16 cellular contexts compared by ENCODE assay signal in genomic region chr10:47030191-47030698, GRCh38.
DNase-seq lines count a peak whose midpoint lies in the region; TF ChIP-seq lines count a peak whose summit lies in the region.
"Had no signal": no experiment of that assay in that cellular context is flagged by ENCODE, and none has a peak within 500 bp of the region (broad histone marks: within the 10 kb centered on the region; RNA-seq: fewer than 3 reads in every experiment).

No MANE protein-coding gene starts in this region.

- CTCF ChIA-PET in Calu3 (lab: Charles Lee), result no interaction called here

- H3K4me3 Mint-ChIP-seq in mesothelial cell of epicardium (no peak overlapping the region), Calu3 (ENCODE audit: low read depth, unreplicated experiment) (no peak overlapping the region)
- H3K4me3 Mint-ChIP-seq: CD14-positive monocyte; central memory CD8-positive, alpha-beta T cell; stimulated activated naive CD8-positive, alpha-beta T cell treated with anti-CD3 and anti-CD28 coated beads, Interleukin-15, Interleukin-2, amounts not matched to agents 100 ng/mL and 50 ng/mL, for 24 hours had no signal

- no TSS peak for BruUV-seq in Calu3 (replicated peaks; lab: Mats Ljungman, UMichigan)

- H3K4me1 Mint-ChIP-seq in mesothelial cell of epicardium (no peaks in the 10 kb centered on the region), Calu3 (ENCODE audit: low read depth, unreplicated experiment) (no peaks in the 10 kb centered on the region)
- H3K4me1 Mint-ChIP-seq: CD14-positive monocyte; central memory CD8-positive, alpha-beta T cell had no signal

- H3K27me3 Mint-ChIP-seq in mesothelial cell of epicardium (ENCODE audit: low read depth) (peaks cover 6% of the 10 kb centered on the region), Calu3 (ENCODE audit: unreplicated experiment) (peaks cover 72% of the 10 kb centered on the region)
- H3K27me3 Mint-ChIP-seq: central memory CD8-positive, alpha-beta T cell; stimulated activated naive CD8-positive, alpha-beta T cell treated with anti-CD3 and anti-CD28 coated beads, Interleukin-15, Interleukin-2, amounts not matched to agents 100 ng/mL and 50 ng/mL, for 24 hours had no signal

- TF ChIP-seq CTCF in coronary artery (IDR thresholded peaks at IDR 0.05), result no peak
- no peak for TF ChIP-seq CTCF in mesothelial cell of epicardium (IDR thresholded peaks at IDR 0.05; ENCODE audit: unreplicated experiment)
- no peak for TF ChIP-seq CTCF in thyroid gland (IDR thresholded peaks at IDR 0.05)
- TF ChIP-seq CTCF in Calu3 (IDR thresholded peaks at IDR 0.05; ENCODE audit: unreplicated experiment), result no peak

- H3K27me3 ChIP-seq in thyroid gland, result no peaks in the 10 kb centered on the region
- H3K27me3 ChIP-seq: vagina had no signal

- no peak for TF ChIP-seq POLR2A in thyroid gland (IDR thresholded peaks at IDR 0.05)

- no peaks in the 10 kb centered on the region for H3K36me3 ChIP-seq in thyroid gland
- H3K36me3 ChIP-seq: vagina had no signal

- H3K9me3 Mint-ChIP-seq in mesothelial cell of epicardium (no peaks in the 10 kb centered on the region), Calu3 (ENCODE audit: low read depth, unreplicated experiment) (no peaks in the 10 kb centered on the region)
- H3K9me3 Mint-ChIP-seq: central memory CD8-positive, alpha-beta T cell; stimulated activated naive CD8-positive, alpha-beta T cell treated with anti-CD3 and anti-CD28 coated beads, Interleukin-15, Interleukin-2, amounts not matched to agents 100 ng/mL and 50 ng/mL, for 24 hours had no signal

- H3K4me1 ChIP-seq in thyroid gland, result peaks cover 0 to 5% of the 10 kb centered on the region in 2 donors
- H3K4me1 ChIP-seq: vagina had no signal

- H3K4me3 ChIP-seq in coronary artery (no peak overlapping the region), thyroid gland (replicated peaks in 1 of 3) (no peak overlapping the region)
- H3K4me3 ChIP-seq: vagina had no signal

- peak; percentile 33 for DNase-seq in activated effector memory CD4-positive, alpha-beta T cell treated with anti-CD3 and anti-CD28 coated beads, Interleukin-2, amount 50 U/mL, for 16 hours
- DNase-seq in activated effector memory CD4-positive, alpha-beta T cell treated with Interleukin-2 at 50 U/mL for 16 hours, result no peak
- DNase-seq in coronary artery (ENCODE audit: low spot score) (peak; percentile 62), mesothelial cell of epicardium (ENCODE audit: low spot score in 2 of 2, unreplicated experiment in 2 of 2) (peak; percentile 13 to 36), thyroid gland (no peak), RPMI8226 (no peak), substantia nigra (lab: John Stamatoyannopoulos, UW) (no peak), Calu3 (no peak)
- DNase-seq: erythroblast, GOT3, NCI-H1417 treated with DMSO at 0.1 percent for 48 hours, NCI-H774 had no signal

- no peak overlapping the region for H3K27ac Mint-ChIP-seq in mesothelial cell of epicardium
- no peak overlapping the region for H3K27ac Mint-ChIP-seq in Calu3 (ENCODE audit: unreplicated experiment)
- H3K27ac Mint-ChIP-seq: stimulated activated naive CD8-positive, alpha-beta T cell treated with anti-CD3 and anti-CD28 coated beads, Interleukin-15, Interleukin-2, amounts not matched to agents 100 ng/mL and 50 ng/mL, for 24 hours had no signal

- WGBS in thyroid gland, 2 donors, result 84 to 85% methylated on average over 6 to 10 of the region's 10 CpGs

- H3K27ac ChIP-seq in coronary artery, result peak overlapping the region in 1 of 2 donors; percentile 80
- peak overlapping the region in 2 of 3 donors; percentile 29 to 38 for H3K27ac ChIP-seq in thyroid gland
- no peak overlapping the region for H3K27ac ChIP-seq in substantia nigra (ENCODE audit: low read depth, low read length, poor library complexity, severe bottlenecking)
- H3K27ac ChIP-seq: vagina had no signal

- H3K36me3 Mint-ChIP-seq in mesothelial cell of epicardium (no peaks in the 10 kb centered on the region), Calu3 (ENCODE audit: insufficient read depth, unreplicated experiment) (no peaks in the 10 kb centered on the region)
- H3K36me3 Mint-ChIP-seq: CD14-positive monocyte had no signal

- H3K9me3 ChIP-seq in thyroid gland, result no peaks in the 10 kb centered on the region
- H3K9me3 ChIP-seq: vagina had no signal

- intact Hi-C loops in thyroid gland (cut with DNase I), result no loop called here
- intact Hi-C loops in Calu3 (cut with micrococcal nuclease; ENCODE audit: unreplicated experiment), result no loop called here

Comparison
In these comparisons a context has a peak if more than half of its experiments do, and no peak if none do; other contexts are left out.
1. DNase-seq: peak in activated effector memory CD4-positive, alpha-beta T cell treated with anti-CD3 and anti-CD28 coated beads, Interleukin-2, amount 50 U/mL, for 16 hours (single experiment), coronary artery (single experiment) and mesothelial cell of epicardium (2 of 2); none in activated effector memory CD4-positive, alpha-beta T cell treated with Interleukin-2 at 50 U/mL for 16 hours (single experiment), thyroid gland (0 of 2), RPMI8226 (single experiment), substantia nigra (0 of 49) and Calu3 (single experiment).